ENCODE assay signal across 1 cellular context in genomic region chr17:81968850-81969812, GRCh38.
TF ChIP-seq lines count a peak whose summit lies in the region.

No MANE protein-coding gene starts in this region.

TF ChIP-seq in IMR-90, 13 proteins besides CTCF, POLR2A, EP300 and RAD21:
- no peak for TF ChIP-seq CEBPB (IDR thresholded peaks at IDR 0.05; ENCODE audit: low read depth, low read length)
- no peak for TF ChIP-seq ELK1 (IDR thresholded peaks at IDR 0.05; ENCODE audit: borderline replicate concordance, low read depth, low read length)
- TF ChIP-seq USF2 (IDR thresholded peaks at IDR 0.05; ENCODE audit: low read depth, low read length) = no peak
- TF ChIP-seq CHD1 (IDR thresholded peaks at IDR 0.05; ENCODE audit: low read depth, low read length) = no peak
- no peak for TF ChIP-seq FOS (IDR thresholded peaks at IDR 0.05; ENCODE audit: low read depth, low read length)
- TF ChIP-seq RCOR1 (IDR thresholded peaks at IDR 0.05; ENCODE audit: insufficient replicate concordance, low read length) = no peak
- no peak for TF ChIP-seq SMC3 (IDR thresholded peaks at IDR 0.05; ENCODE audit: low read depth, low read length)
- no peak for TF ChIP-seq MAFK (IDR thresholded peaks at IDR 0.05; ENCODE audit: low read depth, low read length)
- no peak for TF ChIP-seq NFE2L2 (IDR thresholded peaks at IDR 0.05; ENCODE audit: low read depth, low read length)
- no peak for TF ChIP-seq BHLHE40 (IDR thresholded peaks at IDR 0.05; ENCODE audit: low read depth, low read length)
- no peak for TF ChIP-seq MAZ (IDR thresholded peaks at IDR 0.05; ENCODE audit: borderline replicate concordance, low read depth, low read length)
- no peak for TF ChIP-seq MXI1 (IDR thresholded peaks at IDR 0.05; ENCODE audit: borderline replicate concordance, low read depth, low read length)
- no peak for TF ChIP-seq RFX5 (IDR thresholded peaks at IDR 0.05; ENCODE audit: low read depth, low read length)
TF ChIP-seq in IMR-90: peak in this region for 0.
